Comparison of ENCODE assay signal across 1 cellular context in the genomic region with DNA sequence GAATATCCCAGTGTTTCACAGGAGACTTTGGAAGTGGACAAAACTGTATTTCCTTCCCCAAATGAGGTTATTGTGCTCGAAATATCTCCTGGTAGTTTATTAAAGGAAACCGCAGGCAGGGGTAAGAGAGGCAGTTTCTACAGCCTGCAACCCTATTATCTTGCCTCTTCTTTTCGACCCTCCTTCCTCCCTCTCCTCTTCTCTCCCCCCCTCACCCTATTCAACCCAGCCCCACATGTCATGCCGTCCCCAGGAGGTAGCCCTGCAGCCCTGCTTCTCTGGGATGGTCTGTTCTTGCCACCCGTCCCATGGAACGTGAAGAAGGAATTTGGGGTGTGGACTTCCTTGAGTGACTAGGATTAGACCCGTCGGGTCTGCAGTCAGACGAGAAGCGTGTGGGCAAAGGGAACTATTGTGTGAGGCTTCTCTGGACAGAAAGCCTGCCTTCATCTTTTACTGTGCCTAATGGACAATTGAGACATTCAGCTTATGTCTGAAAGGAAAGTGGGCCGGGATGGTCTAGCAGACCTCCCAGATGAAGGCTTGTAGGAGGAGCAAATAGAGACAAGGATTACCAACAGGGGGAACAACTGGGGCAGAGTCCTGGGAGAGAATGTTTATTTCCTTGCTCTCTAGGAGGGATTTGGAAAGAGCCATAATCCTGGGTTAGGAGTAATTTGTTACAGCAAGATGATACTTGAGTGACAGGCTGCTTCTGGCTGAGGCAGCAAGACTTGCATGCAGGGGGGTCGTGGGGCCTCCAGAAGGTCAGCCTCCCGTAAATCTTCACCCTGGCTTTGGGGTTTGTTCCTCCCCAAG.
TF ChIP-seq lines count a peak whose summit lies in the region.

No MANE protein-coding gene starts in this region.

TF ChIP-seq in H1, 55 proteins besides CTCF, POLR2A, EP300 and RAD21:
- TF ChIP-seq, protein P1, sequence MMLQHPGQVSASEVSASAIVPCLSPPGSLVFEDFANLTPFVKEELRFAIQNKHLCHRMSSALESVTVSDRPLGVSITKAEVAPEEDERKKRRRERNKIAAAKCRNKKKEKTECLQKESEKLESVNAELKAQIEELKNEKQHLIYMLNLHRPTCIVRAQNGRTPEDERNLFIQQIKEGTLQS (IDR thresholded peaks at IDR 0.05; ENCODE audit: insufficient read depth, low read depth, low read length): no peak
- TF ChIP-seq GABPA (IDR thresholded peaks at IDR 0.05; ENCODE audit: borderline replicate concordance, insufficient read depth, low read length) (no peak), TBP (IDR thresholded peaks at IDR 0.05; ENCODE audit: low read depth, low read length) (no peak), CEBPB (IDR thresholded peaks at IDR 0.05; ENCODE audit: low read depth, low read length) (no peak), RFX5 (IDR thresholded peaks at IDR 0.05; ENCODE audit: borderline replicate concordance, low read depth, low read length) (no peak), FOSL1 (IDR thresholded peaks at IDR 0.05; ENCODE audit: insufficient read depth, low read depth, low read length) (no peak), BACH1 (IDR thresholded peaks at IDR 0.05; ENCODE audit: low read length) (no peak), TAF1 (IDR thresholded peaks at IDR 0.05; ENCODE audit: low read depth, low read length) (no peak), TAF7 (optimal IDR thresholded peaks at IDR 0.05; ENCODE audit: borderline replicate concordance, low read depth, low read length) (no peak), BRCA1 (IDR thresholded peaks at IDR 0.05; ENCODE audit: low read depth, low read length) (no peak), CHD2 (IDR thresholded peaks at IDR 0.05; ENCODE audit: low read length) (no peak), BCL11A (IDR thresholded peaks at IDR 0.05; ENCODE audit: low read depth in 2 of 2, low read length in 2 of 2) (no peak)
- TF ChIP-seq, protein P2, sequence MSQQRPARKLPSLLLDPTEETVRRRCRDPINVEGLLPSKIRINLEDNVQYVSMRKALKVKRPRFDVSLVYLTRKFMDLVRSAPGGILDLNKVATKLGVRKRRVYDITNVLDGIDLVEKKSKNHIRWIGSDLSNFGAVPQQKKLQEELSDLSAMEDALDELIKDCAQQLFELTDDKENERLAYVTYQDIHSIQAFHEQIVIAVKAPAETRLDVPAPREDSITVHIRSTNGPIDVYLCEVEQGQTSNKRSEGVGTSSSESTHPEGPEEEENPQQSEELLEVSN (IDR thresholded peaks at IDR 0.05): no peak
